In the genomic region with DNA sequence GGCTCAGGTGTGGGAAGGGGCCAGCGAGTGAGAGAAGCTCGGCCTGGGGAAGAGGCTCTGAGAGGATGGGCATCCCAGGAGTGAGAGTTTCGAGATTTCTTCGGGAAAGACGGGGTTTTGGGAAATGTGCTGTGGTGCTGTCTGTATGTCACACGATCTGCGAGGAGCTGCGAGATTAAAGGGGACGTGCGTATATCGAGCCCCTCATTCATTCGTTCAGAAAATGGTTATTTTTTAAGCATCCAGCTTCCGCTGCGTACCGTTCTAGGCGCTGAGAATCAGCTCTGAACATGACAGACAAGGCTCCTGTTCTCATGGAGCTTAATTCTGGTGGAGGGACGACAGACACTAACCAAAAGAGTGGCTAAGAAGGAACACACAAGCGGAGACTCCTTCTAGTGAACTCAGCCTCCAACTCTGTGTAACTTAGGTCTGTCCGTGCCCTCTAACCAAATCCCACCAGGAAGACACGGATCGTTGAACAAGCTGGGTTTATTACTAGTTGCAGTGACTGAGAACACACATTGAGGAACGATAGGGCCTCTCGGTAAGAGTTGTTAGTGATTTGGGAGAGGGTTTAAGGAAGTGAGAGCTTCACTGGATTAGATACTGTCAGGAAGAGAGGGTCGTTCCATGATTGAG, we compare ENCODE assay signal across 1 cellular context.
TF ChIP-seq lines count a peak whose summit lies in the region.

No MANE protein-coding gene starts in this region.

TF ChIP-seq in H1, 55 proteins besides CTCF, POLR2A, EP300 and RAD21 (continued from another document):
- TF ChIP-seq, protein P1, sequence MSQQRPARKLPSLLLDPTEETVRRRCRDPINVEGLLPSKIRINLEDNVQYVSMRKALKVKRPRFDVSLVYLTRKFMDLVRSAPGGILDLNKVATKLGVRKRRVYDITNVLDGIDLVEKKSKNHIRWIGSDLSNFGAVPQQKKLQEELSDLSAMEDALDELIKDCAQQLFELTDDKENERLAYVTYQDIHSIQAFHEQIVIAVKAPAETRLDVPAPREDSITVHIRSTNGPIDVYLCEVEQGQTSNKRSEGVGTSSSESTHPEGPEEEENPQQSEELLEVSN (IDR thresholded peaks at IDR 0.05): no peak
- TF ChIP-seq EGR1 (IDR thresholded peaks at IDR 0.05; ENCODE audit: borderline replicate concordance, low read depth, low read length): no peak
- no peak for TF ChIP-seq MAFK (IDR thresholded peaks at IDR 0.05; ENCODE audit: low read depth, low read length)
TF ChIP-seq in H1: peak in this region for 0.
